Comparison of ENCODE assay signal across 11 cellular contexts in the genomic region with DNA sequence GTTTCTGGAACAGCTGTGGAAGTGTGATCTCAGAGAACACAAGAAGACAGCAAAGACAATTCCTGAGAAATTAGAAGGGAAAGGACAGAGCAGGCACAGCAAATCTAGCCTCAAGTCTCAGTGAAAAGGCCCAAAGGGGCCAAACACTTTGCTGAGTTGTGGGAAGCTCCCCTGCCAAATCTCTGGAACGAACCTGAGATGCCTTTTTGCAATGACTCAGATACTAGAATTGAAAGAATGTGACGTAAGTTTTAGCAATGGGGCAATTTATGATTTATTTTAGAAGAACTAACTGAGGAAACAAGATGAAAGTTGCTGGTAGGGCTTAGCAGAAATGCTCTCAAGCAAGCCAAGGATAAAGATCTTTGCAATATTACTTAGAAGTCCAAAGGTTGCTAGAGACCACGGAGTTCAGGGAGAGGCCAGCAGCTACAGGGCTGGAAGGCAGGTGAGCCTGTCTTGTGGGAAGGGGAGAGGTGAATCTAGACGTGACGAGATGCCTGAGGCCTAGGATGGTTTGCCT.
DNase-seq lines count a peak whose midpoint lies in the region; ATAC-seq, FAIRE-seq and TF ChIP-seq lines count a peak whose summit lies in the region.
"Had no signal": no experiment of that assay in that cellular context is flagged by ENCODE, and none has a peak within 500 bp of the region (broad histone marks: within the 10 kb centered on the region; RNA-seq: fewer than 3 reads in every experiment).

No MANE protein-coding gene starts in this region.

- H3K36me3 Mint-ChIP-seq in effector memory CD8-positive, alpha-beta T cell (ENCODE audit: insufficient read depth) = no peaks in the 10 kb centered on the region

- no peak overlapping the region for H3K27ac Mint-ChIP-seq in effector memory CD8-positive, alpha-beta T cell

- H3K4me1 ChIP-seq in left ventricle myocardium inferior = no peaks in the 10 kb centered on the region
- H3K4me1 ChIP-seq in small intestine (ENCODE audit: control insufficient read depth in 2 of 2, insufficient read depth in 1 of 2, low read depth in 1 of 2, low read length in 1 of 2) = no peaks in the 10 kb centered on the region
- H3K4me1 ChIP-seq: suprapubic skin had no signal

- no peaks in the 10 kb centered on the region for H3K36me3 ChIP-seq in left ventricle myocardium inferior
- no peaks in the 10 kb centered on the region for H3K36me3 ChIP-seq in small intestine (ENCODE audit: control insufficient read depth in 2 of 2, insufficient read depth in 2 of 2, low read length in 2 of 2)
- H3K36me3 ChIP-seq: suprapubic skin had no signal

- no peak for TF ChIP-seq CTCF in left ventricle myocardium inferior (IDR thresholded peaks at IDR 0.05; ENCODE audit: borderline replicate concordance)

- H3K4me3 ChIP-seq in left ventricle myocardium inferior = no peak overlapping the region
- H3K4me3 ChIP-seq in small intestine (ENCODE audit: low read depth in 1 of 2, low read length in 2 of 2) = no peak overlapping the region
- H3K4me3 ChIP-seq: smooth muscle cell, suprapubic skin had no signal

- no peaks in the 10 kb centered on the region for H3K27me3 Mint-ChIP-seq in effector memory CD8-positive, alpha-beta T cell

- 3 to 41% (median 20%) methylated on average over 5 of the region's 5 CpGs for whole genome bisulfite sequencing in small intestine, 3 donors

- FAIRE-seq in small intestine (lab: Jason Lieb, UNC) = no peak

- H3K27me3 ChIP-seq in left ventricle myocardium inferior (ENCODE audit: low read depth) = no peaks in the 10 kb centered on the region
- no peaks in the 10 kb centered on the region for H3K27me3 ChIP-seq in small intestine (ENCODE audit: control insufficient read depth in 2 of 2, insufficient read depth in 2 of 2, low read length in 2 of 2)
- H3K27me3 ChIP-seq: suprapubic skin had no signal

- no peaks in the 10 kb centered on the region for H3K4me1 Mint-ChIP-seq in effector memory CD8-positive, alpha-beta T cell (ENCODE audit: low read depth in 2 of 2)

- H3K4me3 Mint-ChIP-seq in effector memory CD8-positive, alpha-beta T cell = no peak overlapping the region

- H3K27ac ChIP-seq in left ventricle myocardium inferior (replicated peaks) = peak overlapping the region; percentile 50
- H3K27ac ChIP-seq in small intestine (ENCODE audit: low read depth in 1 of 2, low read length in 1 of 2) = peak overlapping the region in 1 of 2 donors; percentile 54
- H3K27ac ChIP-seq: suprapubic skin had no signal

- ATAC-seq in SK-N-SH treated with all-trans-retinoic acid at 6 μM for 48 hours (peak; percentile 75), HG03039 (IDR thresholded peaks at IDR 0.05; ENCODE audit: unreplicated experiment) (no peak), HG02642 (IDR thresholded peaks at IDR 0.05; ENCODE audit: poor library complexity, unreplicated experiment) (no peak)
- no peak for ATAC-seq in effector memory CD8-positive, alpha-beta T cell (replicated peaks)

- H3K9me3 ChIP-seq in left ventricle myocardium inferior (replicated peaks) = no peaks in the 10 kb centered on the region
- no peaks in the 10 kb centered on the region for H3K9me3 ChIP-seq in small intestine (ENCODE audit: control insufficient read depth, low read depth)
- H3K9me3 ChIP-seq: suprapubic skin had no signal

- H3K9me3 Mint-ChIP-seq in effector memory CD8-positive, alpha-beta T cell = no peaks in the 10 kb centered on the region

- peak; percentile 37 for DNase-seq in GM03348 (ENCODE audit: low spot score)
- DNase-seq in left ventricle myocardium inferior = no peak
- peak; percentile 17 for DNase-seq in small intestine
- no peak for DNase-seq in effector memory CD8-positive, alpha-beta T cell
- no peak for DNase-seq in NCI-H1930 (lab: John Stamatoyannopoulos, UW)
- DNase-seq: NCI-H146 had no signal

- intact Hi-C loops in left ventricle myocardium inferior (cut with micrococcal nuclease) = no loop called here

TF ChIP-seq in SK-N-SH treated with all-trans-retinoic acid at 6 μM for 48 hours, 23 proteins besides CTCF, POLR2A, EP300 and RAD21:
- no peak for TF ChIP-seq SNAI2 (CRISPR knock-in tag; IDR thresholded peaks at IDR 0.05)
- no peak for TF ChIP-seq BACH2 (CRISPR knock-in tag; IDR thresholded peaks at IDR 0.05; ENCODE audit: borderline replicate concordance)
- TF ChIP-seq ISL1 (CRISPR knock-in tag; IDR thresholded peaks at IDR 0.05) = peak; percentile 76; the same call in 1 of the 2 replicates
- no peak for TF ChIP-seq ZNF70 (CRISPR knock-in tag; IDR thresholded peaks at IDR 0.05)
- no peak for TF ChIP-seq ESRRG (CRISPR knock-in tag; IDR thresholded peaks at IDR 0.05)
- TF ChIP-seq TCF4 (CRISPR knock-in tag; IDR thresholded peaks at IDR 0.05; ENCODE audit: borderline replicate concordance) = no peak

Comparison
In these comparisons a context has a peak if more than half of its experiments do, and no peak if none do; other contexts are left out.
1. DNase-seq: peak in GM03348 (single experiment) and small intestine (single experiment); none in left ventricle myocardium inferior (single experiment), effector memory CD8-positive, alpha-beta T cell (0 of 3) and NCI-H1930 (0 of 2).